Comparison of ENCODE assay signal across 26 cellular contexts in the genomic region with DNA sequence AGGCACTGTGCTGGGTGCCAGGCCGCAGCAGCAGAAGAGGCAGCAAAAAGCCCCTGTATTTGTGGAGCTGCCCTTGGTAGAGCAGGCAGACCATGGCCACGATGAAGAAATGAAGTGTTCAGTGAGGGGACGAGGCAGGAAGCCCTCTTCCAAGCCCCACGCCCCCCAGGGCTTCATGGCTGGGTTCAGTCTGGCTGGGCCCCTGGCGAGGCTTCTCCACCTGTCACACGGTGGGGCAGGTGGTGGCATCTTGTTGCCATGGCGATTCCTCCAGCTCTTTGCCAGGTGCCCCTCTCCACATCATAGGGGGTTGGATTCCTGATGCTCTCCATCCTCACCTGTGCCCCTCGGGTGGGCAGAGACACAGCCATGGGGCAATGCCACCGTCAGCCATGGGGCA. TPM values are rescaled to one million over a fixed set of nuclear protein-coding genes. Genes with fewer than 3 reads are reported as not detected.
"Had no signal": no experiment of that assay in that cellular context is flagged by ENCODE, and none has a peak within 500 bp of the region (broad histone marks: within the 10 kb centered on the region; RNA-seq: fewer than 3 reads in every experiment).

No MANE protein-coding gene starts in this region.

- H3K36me3 Mint-ChIP-seq: natural killer cell treated with Interleukin-12 subunit alpha and Interleukin-12 subunit beta and Interleukin-15 and Interleukin-18, amount 100 ng/mL, for 72 hours; neural progenitor cell; stimulated activated memory B cell treated with anti-CD40 and anti-IgM and Interleukin-4, amounts not matched to agents 10 μg/mL and 1 μg/mL and 100 μg/mL, for 72 hours had no signal

- H3K4me1 Mint-ChIP-seq: endodermal cell had no signal

- H3K4me3 ChIP-seq: hepatocyte, lung, neural progenitor cell, psoas muscle, right lobe of liver, tibial artery, upper lobe of right lung, vagina had no signal

- H3K36me3 ChIP-seq: neural progenitor cell, right lobe of liver, tibial artery, upper lobe of right lung, vagina had no signal

- H3K9ac ChIP-seq: neural progenitor cell, parathyroid adenoma had no signal

- H2AFZ ChIP-seq: hepatocyte, neural progenitor cell, parathyroid adenoma had no signal

- H3K79me2 ChIP-seq: hepatocyte, parathyroid adenoma had no signal

- H3K4me2 ChIP-seq: hepatocyte, neural progenitor cell had no signal

- H3K27ac Mint-ChIP-seq: endodermal cell; natural killer cell treated with Interleukin-12 subunit alpha and Interleukin-12 subunit beta and Interleukin-15 and Interleukin-18, amount 100 ng/mL, for 72 hours; neural progenitor cell; stimulated activated memory B cell treated with anti-CD40 and anti-IgM and Interleukin-4, amounts not matched to agents 10 μg/mL and 1 μg/mL and 100 μg/mL, for 72 hours; stimulated activated naive CD8-positive, alpha-beta T cell treated with anti-CD3 and anti-CD28 coated beads, Interleukin-15, Interleukin-2, amounts not matched to agents 100 ng/mL and 50 ng/mL, for 24 hours had no signal

- H3K9me3 Mint-ChIP-seq: endodermal cell; natural killer cell treated with Interleukin-12 subunit alpha and Interleukin-12 subunit beta and Interleukin-15 and Interleukin-18, amount 100 ng/mL, for 72 hours; neural progenitor cell; stimulated activated memory B cell treated with anti-CD40 and anti-IgM and Interleukin-4, amounts not matched to agents 10 μg/mL and 1 μg/mL and 100 μg/mL, for 72 hours; stimulated activated naive CD8-positive, alpha-beta T cell treated with anti-CD3 and anti-CD28 coated beads, Interleukin-15, Interleukin-2, amounts not matched to agents 100 ng/mL and 50 ng/mL, for 24 hours had no signal

- H3K9me3 ChIP-seq: psoas muscle, right lobe of liver, tibial artery, upper lobe of right lung, vagina had no signal

- DNase-seq: dermis blood vessel endothelial cell; effector CD4-positive, alpha-beta T cell; endodermal cell; foreskin melanocyte; head of caudate nucleus; left cardiac atrium; left ventricle myocardium superior; mesenchymal stem cell; midbrain; occipital lobe; retina; right lobe of liver; stimulated activated CD4-positive, alpha-beta T cell treated with anti-CD3 and anti-CD28 coated beads, Interleukin-4, amount 100 ng/mL, for 24 hours; tibial artery; upper lobe of right lung had no signal

- H3K4me3 Mint-ChIP-seq: endodermal cell; natural killer cell treated with Interleukin-12 subunit alpha and Interleukin-12 subunit beta and Interleukin-15 and Interleukin-18, amount 100 ng/mL, for 72 hours; neural progenitor cell; stimulated activated memory B cell treated with anti-CD40 and anti-IgM and Interleukin-4, amounts not matched to agents 10 μg/mL and 1 μg/mL and 100 μg/mL, for 72 hours; stimulated activated naive CD8-positive, alpha-beta T cell treated with anti-CD3 and anti-CD28 coated beads, Interleukin-15, Interleukin-2, amounts not matched to agents 100 ng/mL and 50 ng/mL, for 24 hours had no signal

- H3K4me1 ChIP-seq: psoas muscle, right lobe of liver, tibial artery, upper lobe of right lung, vagina had no signal

- H3K27ac ChIP-seq: hepatocyte, neural progenitor cell, parathyroid adenoma, psoas muscle, right lobe of liver, tibial artery, upper lobe of right lung, vagina had no signal

- H3K27me3 ChIP-seq: neural progenitor cell, right lobe of liver, vagina had no signal

RNA-seq across cellular contexts. Expression of a gene that starts 21.5 kb away (rescaled TPM):
- total RNA-seq: dermis blood vessel endothelial cell; hepatocyte; kidney; left cardiac atrium; left ventricle myocardium superior; lung; natural killer cell treated with Interleukin-12 subunit alpha and Interleukin-12 subunit beta and Interleukin-15 and Interleukin-18, amount 100 ng/mL, for 72 hours; occipital lobe; psoas muscle; right lobe of liver; upper lobe of right lung had no signal
- polyA plus RNA-seq: hepatocyte, lung, psoas muscle had no signal

RNA-seq across cellular contexts. Expression of a gene that starts 35.4 kb away (rescaled TPM):
- total RNA-seq: dermis blood vessel endothelial cell; kidney; left cardiac atrium; left ventricle myocardium superior; natural killer cell treated with Interleukin-12 subunit alpha and Interleukin-12 subunit beta and Interleukin-15 and Interleukin-18, amount 100 ng/mL, for 72 hours; temporal lobe; upper lobe of right lung had no signal
